In genomic region chr10:132446661-132447445, GRCh38 we compare ENCODE assay signal across 8 cellular contexts. TPM values are rescaled to one million over a fixed set of nuclear protein-coding genes. Genes with fewer than 3 reads are reported as not detected.
DNase-seq lines count a peak whose midpoint lies in the region; ATAC-seq and TF ChIP-seq lines count a peak whose summit lies in the region.

No MANE protein-coding gene starts in this region.

- in situ Hi-C loops in GM13977 (cut with MboI; ENCODE audit: low pct_unique_long_range_greater_than_20kb, low sequenced_read_pairs, unreplicated experiment), result no loop called here

- no peaks in the 10 kb centered on the region for H3K36me3 ChIP-seq in heart right ventricle

- peak; percentile 32 for TF ChIP-seq CTCF in GM13977 (IDR thresholded peaks at IDR 0.05; ENCODE audit: extremely low read depth, insufficient read depth, missing control alignments)
- TF ChIP-seq CTCF in heart right ventricle (IDR thresholded peaks at IDR 0.05), result peak in 8 of 9 donors; percentile 14 to 59 (median 44)

- H3K27me3 ChIP-seq in heart right ventricle, result no peaks in the 10 kb centered on the region

- ATAC-seq in HG03175 (IDR thresholded peaks at IDR 0.05; ENCODE audit: unreplicated experiment) (peak; percentile 53), heart right ventricle (peak; percentile 59 to 77 (median 69)), HG03571 (IDR thresholded peaks at IDR 0.05; ENCODE audit: unreplicated experiment) (no peak)

- peaks cover 0 to 40% (median 16%) of the 10 kb centered on the region in 9 donors for H3K4me1 ChIP-seq in heart right ventricle

- peak overlapping the region in 1 of 10 donors; percentile 24 for H3K4me3 ChIP-seq in heart right ventricle

- intact Hi-C loops in heart right ventricle (cut with DNase I), result loop anchor here in 3 of 10 donors (2.0 to 5.0 kb wide), 3 partner anchors 45 to 230 kb away; no protein-coding TSS in a partner anchor

- DNase-seq in GM13977 (ENCODE audit: low spot score) (peak; percentile 60), OCI-M1 (lab: John Stamatoyannopoulos, UW) (peak; percentile 94), activated T-helper 1 cell treated with Interleukin-2 at 50 U/mL for 16 hours (ENCODE audit: low read depth) (peak; percentile 57), heart right ventricle (no peak), OCI-M2 (lab: John Stamatoyannopoulos, UW; ENCODE audit: unreplicated experiment) (no peak)
- DNase-seq in stimulated activated CD4-positive, alpha-beta T cell treated with anti-CD3 and anti-CD28 coated beads, Interleukin-15, amount 100 ng/mL, for 48 hours (ENCODE audit: low read depth in 2 of 2), result peak; percentile 77 to 78

- H3K9me3 ChIP-seq in heart right ventricle, result no peaks in the 10 kb centered on the region

- peak overlapping the region in 4 of 10 donors; percentile 12 to 92 (median 54) for H3K27ac ChIP-seq in heart right ventricle

- 53 to 63% methylated on average over 17 of the region's 17 CpGs for WGBS in heart right ventricle, 2 donors

RNA-seq across cellular contexts. Expression of gene PWWP2B, which starts 49.9 kb away (rescaled TPM):
- total RNA-seq in heart right ventricle, result 10 to 100 TPM; 11.1 to 21.3 (median 15.1) TPM
- 10 to 100 TPM; 11.9 to 15.3 TPM for polyA plus RNA-seq in heart right ventricle

Comparison
In these comparisons a context has a peak if more than half of its experiments do, and no peak if none do; other contexts are left out.
1. DNase-seq: peak in GM13977 (single experiment), OCI-M1 (single experiment), activated T-helper 1 cell treated with Interleukin-2 at 50 U/mL for 16 hours (single experiment) and stimulated activated CD4-positive, alpha-beta T cell treated with anti-CD3 and anti-CD28 coated beads, Interleukin-15, amount 100 ng/mL, for 48 hours (2 of 2); none in heart right ventricle (0 of 2) and OCI-M2 (single experiment).